Comparison of ENCODE assay signal across 21 cellular contexts in genomic region chr2:111159640-111160039, GRCh38.
"Had no signal": no experiment of that assay in that cellular context is flagged by ENCODE, and none has a peak within 500 bp of the region (broad histone marks: within the 10 kb centered on the region; RNA-seq: fewer than 3 reads in every experiment).

No MANE protein-coding gene starts in this region.

- H3K27ac ChIP-seq: foreskin keratinocyte, left lung, prostate gland, spleen, upper lobe of right lung had no signal

- H3K36me3 Mint-ChIP-seq: natural killer cell had no signal

- H3K36me3 ChIP-seq: prostate gland had no signal

- H3K9me3 ChIP-seq: left lung, prostate gland, spleen, upper lobe of right lung had no signal

- DNase-seq: activated CD4-positive, alpha-beta memory T cell treated with anti-CD3 and anti-CD28 coated beads, Interleukin-2, amount 10 ng/mL, durations not matched to agents 7 days and 5 days; activated CD4-positive, alpha-beta T cell treated with anti-CD3 and anti-CD28 coated beads, Interleukin-2, amount 10 ng/mL, durations not matched to agents 24 days and 14 days; activated gamma-delta T cell; activated naive CD4-positive, alpha-beta T cell treated with anti-CD3 and anti-CD28 coated beads, Interleukin-2, amount 50 U/mL, for 16 hours; activated naive CD8-positive, alpha-beta T cell treated with anti-CD3 and anti-CD28 coated beads, Interleukin-2, amount 50 U/mL, for 24 hours; anterior cingulate cortex; effector CD8-positive, alpha-beta T cell; erythroblast; foreskin keratinocyte; left lung; natural killer cell; spleen; stimulated activated CD4-positive, alpha-beta T cell treated with anti-CD3 and anti-CD28 coated beads, Interleukin-4, amount 100 ng/mL, for 1 hour; stimulated activated naive CD8-positive, alpha-beta T cell treated with anti-CD3 and anti-CD28 coated beads, Interleukin-15, Interleukin-2, amounts not matched to agents 100 U/mL and 50 U/mL, for 24 hours; upper lobe of right lung had no signal

- H3K4me3 ChIP-seq: left lung, lung, prostate gland, spleen, upper lobe of right lung had no signal

- H3K4me3 Mint-ChIP-seq: activated CD4-positive, alpha-beta memory T cell treated with anti-CD3 and anti-CD28 coated beads, Interleukin-2, amount 10 ng/mL, durations not matched to agents 7 days and 5 days; activated CD4-positive, alpha-beta T cell treated with anti-CD3 and anti-CD28 coated beads, Interleukin-2, amount 10 ng/mL, durations not matched to agents 24 days and 14 days; activated naive CD8-positive, alpha-beta T cell treated with anti-CD3 and anti-CD28 coated beads, Interleukin-2, amount 50 U/mL, for 24 hours; brain; natural killer cell had no signal

- H3K27me3 Mint-ChIP-seq: activated CD4-positive, alpha-beta T cell treated with anti-CD3 and anti-CD28 coated beads, Interleukin-2, amount 10 ng/mL, durations not matched to agents 24 days and 14 days had no signal

- H3K9me3 Mint-ChIP-seq: activated CD4-positive, alpha-beta memory T cell treated with anti-CD3 and anti-CD28 coated beads, Interleukin-2, amount 10 ng/mL, durations not matched to agents 7 days and 5 days; activated CD4-positive, alpha-beta T cell treated with anti-CD3 and anti-CD28 coated beads, Interleukin-2, amount 10 ng/mL, durations not matched to agents 24 days and 14 days; activated naive CD8-positive, alpha-beta T cell treated with anti-CD3 and anti-CD28 coated beads, Interleukin-2, amount 50 U/mL, for 24 hours; activated T-helper 1 cell treated with anti-CD3 and anti-CD28 coated beads, Interleukin-12 subunit alpha, Interleukin-12 subunit beta, Interleukin-2, Interleukin-4 antibody, amounts not matched to agents 30 ng/mL and 10 ng/mL and 1 ng/mL, durations not matched to agents 14 hours and 24 hours and 36 hours; brain; natural killer cell; T-helper 1 cell treated with Interleukin-12 subunit alpha and Interleukin-12 subunit beta and Interleukin-4 antibody, amounts not matched to agents 30 μg/mL and 1 μg/mL, for 36 hours had no signal

- ATAC-seq: activated CD4-positive, CD25-positive, alpha-beta regulatory T cell treated with anti-CD3 and anti-CD28 coated beads, Interleukin-2, amount 50 U/mL, for 24 hours; activated naive CD8-positive, alpha-beta T cell treated with anti-CD3 and anti-CD28 coated beads, Interleukin-2, amount 50 U/mL, for 24 hours; foreskin keratinocyte; left lung; natural killer cell; stimulated activated naive CD8-positive, alpha-beta T cell treated with anti-CD3 and anti-CD28 coated beads, Interleukin-15, Interleukin-2, amounts not matched to agents 100 U/mL and 50 U/mL, for 24 hours; upper lobe of right lung had no signal

- H3K27me3 ChIP-seq: foreskin keratinocyte, left lung, spleen, upper lobe of right lung had no signal

- H3K27ac Mint-ChIP-seq: activated CD4-positive, alpha-beta memory T cell treated with anti-CD3 and anti-CD28 coated beads, Interleukin-2, amount 10 ng/mL, durations not matched to agents 7 days and 5 days; activated CD4-positive, alpha-beta T cell treated with anti-CD3 and anti-CD28 coated beads, Interleukin-2, amount 10 ng/mL, durations not matched to agents 24 days and 14 days; natural killer cell had no signal
